Comparison of ENCODE assay signal across 34 cellular contexts in genomic region chr18:33898427-33898826, GRCh38.
"Had no signal": no experiment of that assay in that cellular context is flagged by ENCODE, and none has a peak within 500 bp of the region (broad histone marks: within the 10 kb centered on the region; RNA-seq: fewer than 3 reads in every experiment).

No MANE protein-coding gene starts in this region.

- H3K36me3 ChIP-seq: MG63 had no signal

- H3K4me3 ChIP-seq: MG63 had no signal

- H3K27me3 ChIP-seq: MG63 had no signal

- DNase-seq: Kasumi-1, MG63, MM.1S, MV-4-11, NCI-H1048, NCI-H1092, NCI-H1092 treated with DMSO at 0.1 percent for 48 hours, NCI-H1105, NCI-H1105 treated with DMSO at 0.1 percent for 48 hours, NCI-H1417, NCI-H1417 treated with DMSO at 0.1 percent for 48 hours, NCI-H1436, NCI-H1436 treated with DMSO at 0.1 percent for 48 hours, NCI-H146, NCI-H1694, NCI-H1694 treated with DMSO at 0.1 percent for 48 hours, NCI-H187, NCI-H187 treated with DMSO at 0.1 percent for 48 hours, NCI-H1930, NCI-H2029, NCI-H2029 treated with DMSO at 0.1 percent for 48 hours, NCI-H2081, NCI-H2081 treated with DMSO at 0.1 percent for 48 hours, NCI-H2107, NCI-H2171, NCI-H2171 treated with DMSO at 0.1 percent for 48 hours, NCI-H2227 treated with DMSO at 0.1 percent for 48 hours, NCI-H226, NCI-H345, NCI-H446 treated with DMSO at 0.1 percent for 48 hours, NCI-H510A, NCI-H510A treated with DMSO at 0.1 percent for 48 hours, NCI-H524, NCI-H524 treated with DMSO at 0.1 percent for 48 hours had no signal
